8 cellular contexts compared by ENCODE assay signal in genomic region chr18:33495278-33495677, GRCh38. TPM values are rescaled to one million over a fixed set of nuclear protein-coding genes. Genes with fewer than 3 reads are reported as not detected.
A peak's percentile ranks its signal among the peaks of the same experiment; 100 is the strongest.
DNase-seq lines count a peak whose midpoint lies in the region; ATAC-seq, FAIRE-seq and TF ChIP-seq lines count a peak whose summit lies in the region.

No MANE protein-coding gene starts in this region.

- no peaks in the 10 kb centered on the region for H3K36me3 ChIP-seq in endothelial cell of umbilical vein (ENCODE audit: control insufficient read depth in 2 of 2, extremely low read depth in 1 of 2, insufficient read depth in 2 of 2, low read length in 2 of 2)
- H3K36me3 ChIP-seq in naive thymus-derived CD4-positive, alpha-beta T cell (ENCODE audit: control insufficient read depth in 2 of 3, insufficient read depth in 3 of 3, low read length in 3 of 3) = no peaks in the 10 kb centered on the region

- no peaks in the 10 kb centered on the region for H3K9me3 ChIP-seq in endothelial cell of umbilical vein (replicated peaks; ENCODE audit: control insufficient read depth, insufficient read depth, low read length)
- no peaks in the 10 kb centered on the region for H3K9me3 ChIP-seq in naive thymus-derived CD4-positive, alpha-beta T cell (ENCODE audit: control insufficient read depth in 2 of 3, low read length in 3 of 3)

- no peaks in the 10 kb centered on the region for H3K4me1 Mint-ChIP-seq in osteocyte (ENCODE audit: unreplicated experiment)
- H3K4me1 Mint-ChIP-seq in naive thymus-derived CD4-positive, alpha-beta T cell = no peaks in the 10 kb centered on the region

- dilution Hi-C loops in endothelial cell of umbilical vein (cut with MboI; ENCODE audit: extremely low pct_ligation_motif_present, low sequenced_read_pairs) = no loop called here

- H3K27me3 ChIP-seq in endothelial cell of umbilical vein (ENCODE audit: control insufficient read depth in 2 of 2, insufficient read depth in 2 of 2, low read length in 2 of 2) = peaks cover 0 to 3% of the 10 kb centered on the region in 2 experiments
- H3K27me3 ChIP-seq in naive thymus-derived CD4-positive, alpha-beta T cell (ENCODE audit: control insufficient read depth in 2 of 2, insufficient read depth in 2 of 2, low read length in 2 of 2) = no peaks in the 10 kb centered on the region

- H3K27ac Mint-ChIP-seq in osteocyte (ENCODE audit: unreplicated experiment) = no peak overlapping the region
- no peak overlapping the region for H3K27ac Mint-ChIP-seq in naive thymus-derived CD4-positive, alpha-beta T cell

- H3K79me2 ChIP-seq in endothelial cell of umbilical vein (ENCODE audit: control insufficient read depth, insufficient read depth, low read length) = no peaks in the 10 kb centered on the region

- ATAC-seq in HG02973 (IDR thresholded peaks at IDR 0.05; ENCODE audit: unreplicated experiment) (peak; percentile 58), GM18519 (IDR thresholded peaks at IDR 0.05; ENCODE audit: low FRiP score, unreplicated experiment) (no peak), HG02759 (IDR thresholded peaks at IDR 0.05; ENCODE audit: unreplicated experiment) (no peak)
- ATAC-seq in naive thymus-derived CD4-positive, alpha-beta T cell = no peak

- no peak overlapping the region for H3K27ac ChIP-seq in endothelial cell of umbilical vein (ENCODE audit: insufficient read depth, low read depth, low read length)
- H3K27ac ChIP-seq in naive thymus-derived CD4-positive, alpha-beta T cell (ENCODE audit: low read depth, low read length) = no peak overlapping the region

- TF ChIP-seq CTCF in endothelial cell of umbilical vein (IDR thresholded peaks at IDR 0.05; ENCODE audit: extremely low read depth in 1 of 2, insufficient read depth in 1 of 2, low read depth in 1 of 2, low read length in 2 of 2) (peak; percentile 15 to 36), osteocyte (IDR thresholded peaks at IDR 0.05) (peak; percentile 77)

- H3K36me3 Mint-ChIP-seq in osteocyte (ENCODE audit: unreplicated experiment) = no peaks in the 10 kb centered on the region
- no peaks in the 10 kb centered on the region for H3K36me3 Mint-ChIP-seq in naive thymus-derived CD4-positive, alpha-beta T cell

- H3K9me3 Mint-ChIP-seq in osteocyte (ENCODE audit: unreplicated experiment) = no peaks in the 10 kb centered on the region
- peaks cover 0 to 26% (median 3%) of the 10 kb centered on the region in 11 donors for H3K9me3 Mint-ChIP-seq in naive thymus-derived CD4-positive, alpha-beta T cell

- in situ Hi-C loops in Caki2 (cut with HindIII; ENCODE audit: low pct_unique_long_range_greater_than_20kb, low sequenced_read_pairs) = no loop called here

- CTCF ChIA-PET in endothelial cell of umbilical vein (lab: Charles Lee) = interaction anchor here (0.6 to 1.1 kb wide), 2 partner anchors 264 to 283 kb away, joined by 3 to 17 read pairs; no protein-coding TSS in a partner anchor
- CTCF ChIA-PET in naive thymus-derived CD4-positive, alpha-beta T cell (lab: Charles Lee) = no interaction called here

- H4K20me1 ChIP-seq in endothelial cell of umbilical vein (replicated peaks; ENCODE audit: control insufficient read depth, extremely low read depth, insufficient read depth, low read length) = no peaks in the 10 kb centered on the region

- H3K9ac ChIP-seq in endothelial cell of umbilical vein (replicated peaks; ENCODE audit: extremely low read depth, insufficient read depth, low read length) = no peak overlapping the region

- no peak overlapping the region for H3K4me3 Mint-ChIP-seq in osteocyte (ENCODE audit: unreplicated experiment)
- H3K4me3 Mint-ChIP-seq in naive thymus-derived CD4-positive, alpha-beta T cell = no peak overlapping the region

- DNase-seq in Caki2 (ENCODE audit: low read depth) = peak; percentile 1
- peak; percentile 32 for DNase-seq in NCI-H774 (lab: John Stamatoyannopoulos, UW)
- peak; percentile 10 for DNase-seq in endothelial cell of umbilical vein (ENCODE audit: low read depth, low spot score)
- no peak for DNase-seq in osteocyte (ENCODE audit: extremely low spot score, unreplicated experiment)
- DNase-seq in naive thymus-derived CD4-positive, alpha-beta T cell = no peak

- FAIRE-seq in endothelial cell of umbilical vein (lab: Jason Lieb, UNC) = peak; percentile 49

- BruUV-seq in endothelial cell of umbilical vein (replicated peaks; lab: Mats Ljungman, UMichigan) = no TSS peak

- no peak for TF ChIP-seq POLR2A in endothelial cell of umbilical vein (IDR thresholded peaks at IDR 0.05; ENCODE audit: low read depth, low read length)

- H3K4me2 ChIP-seq in endothelial cell of umbilical vein (ENCODE audit: insufficient read depth, low read length) = no peak overlapping the region

- peaks cover 23% of the 10 kb centered on the region for H3K27me3 Mint-ChIP-seq in osteocyte (ENCODE audit: unreplicated experiment)
- H3K27me3 Mint-ChIP-seq in naive thymus-derived CD4-positive, alpha-beta T cell = no peaks in the 10 kb centered on the region

- intact Hi-C loops in endothelial cell of umbilical vein (cut with micrococcal nuclease) = loop anchor here (1.0 kb wide), 4 partner anchors 55 to 781 kb away; partner anchors contain the start of gene CCDC178
- intact Hi-C loops in naive thymus-derived CD4-positive, alpha-beta T cell (cut with micrococcal nuclease) = loop anchor here in 1 of 2 donors (10.0 kb wide), 1 partner anchor 260 kb away; no protein-coding TSS in a partner anchor

- POLR2A ChIA-PET in endothelial cell of umbilical vein (lab: Charles Lee) = no interaction called here
- POLR2A ChIA-PET in naive thymus-derived CD4-positive, alpha-beta T cell (lab: Charles Lee) = no interaction called here

- H3K9me1 ChIP-seq in endothelial cell of umbilical vein (replicated peaks; ENCODE audit: control insufficient read depth, extremely low read depth, insufficient read depth, low read length) = no peaks in the 10 kb centered on the region

- no peak overlapping the region for H2AFZ ChIP-seq in endothelial cell of umbilical vein (ENCODE audit: low read depth, low read length)

- no peak overlapping the region for H3K4me3 ChIP-seq in endothelial cell of umbilical vein (replicated peaks in 1 of 3; ENCODE audit: insufficient read depth in 1 of 3, low read depth in 1 of 3, low read length in 3 of 3)
- no peak overlapping the region for H3K4me3 ChIP-seq in naive thymus-derived CD4-positive, alpha-beta T cell (ENCODE audit: low read length)

- no peaks in the 10 kb centered on the region for H3K4me1 ChIP-seq in endothelial cell of umbilical vein (ENCODE audit: control insufficient read depth, extremely low read depth, insufficient read depth, low read length)
- no peaks in the 10 kb centered on the region for H3K4me1 ChIP-seq in naive thymus-derived CD4-positive, alpha-beta T cell (ENCODE audit: control insufficient read depth in 2 of 2, insufficient read depth in 2 of 2, low read length in 2 of 2)

TF ChIP-seq in endothelial cell of umbilical vein, 7 proteins besides CTCF, POLR2A, EP300 and RAD21:
- TF ChIP-seq GATA2 (IDR thresholded peaks at IDR 0.05; ENCODE audit: insufficient read depth, insufficient read length, low read depth, low read length) = no peak
- no peak for TF ChIP-seq POLR2AphosphoS5 (IDR thresholded peaks at IDR 0.05; ENCODE audit: insufficient read depth, low read depth, low read length)
- TF ChIP-seq MYC (IDR thresholded peaks at IDR 0.05; ENCODE audit: low read depth, low read length) = no peak
- no peak for TF ChIP-seq MAX (IDR thresholded peaks at IDR 0.05; ENCODE audit: insufficient read depth, insufficient read length)
- no peak for TF ChIP-seq JUN (IDR thresholded peaks at IDR 0.05; ENCODE audit: borderline replicate concordance, insufficient read depth, insufficient read length, low read depth)
- no peak for TF ChIP-seq EZH2 (IDR thresholded peaks at IDR 0.05; ENCODE audit: borderline replicate concordance, low read depth, low read length, severe bottlenecking)
- TF ChIP-seq FOS (IDR thresholded peaks at IDR 0.05; ENCODE audit: borderline replicate concordance, insufficient read depth, low read length) = no peak

RNA-seq across cellular contexts. Expression of gene CCDC178, which starts 54.8 kb away (rescaled TPM):
- not detected in 2 replicates for total RNA-seq in Caki2 (2014; rRNA removed; shearing (Covaris generic); ENCODE audit: low replicate concordance)
- total RNA-seq in endothelial cell of umbilical vein (0.80 and 1.3 TPM in 2 replicates), osteocyte (not detected in 2 replicates)
- polyA plus RNA-seq in endothelial cell of umbilical vein = 1.6 TPM in 2 replicates
- 2.0 and 2.1 TPM in 2 replicates for polyA plus RNA-seq in endothelial cell of umbilical vein (2011; cell fraction: cytosol; rRNA removed)
- 0.53 TPM in 2 replicates for polyA plus RNA-seq in endothelial cell of umbilical vein (2011; cell fraction: nucleus; rRNA removed)
- 1.8 and 1.9 TPM in 2 replicates for polyA plus RNA-seq in endothelial cell of umbilical vein (2012)
- 2.4 and 2.6 TPM in 2 replicates for polyA minus RNA-seq in endothelial cell of umbilical vein
- not detected for polyA minus RNA-seq in endothelial cell of umbilical vein (2011; cell fraction: cytosol; rRNA and poly(A)+ RNA removed)
- polyA minus RNA-seq in endothelial cell of umbilical vein (2011; cell fraction: nucleus; rRNA and poly(A)+ RNA removed) = 0.91 TPM in 1 of 2 replicates, not detected in the other
- not detected for total RNA-seq in naive thymus-derived CD4-positive, alpha-beta T cell
- polyA plus RNA-seq in naive thymus-derived CD4-positive, alpha-beta T cell = not detected

Comparison
In these comparisons a context has a peak if more than half of its experiments do, and no peak if none do; other contexts are left out.
1. DNase-seq: peak in Caki2 (single experiment), NCI-H774 (single experiment) and endothelial cell of umbilical vein (single experiment); none in osteocyte (single experiment) and naive thymus-derived CD4-positive, alpha-beta T cell (0 of 9).